In the genomic region with DNA sequence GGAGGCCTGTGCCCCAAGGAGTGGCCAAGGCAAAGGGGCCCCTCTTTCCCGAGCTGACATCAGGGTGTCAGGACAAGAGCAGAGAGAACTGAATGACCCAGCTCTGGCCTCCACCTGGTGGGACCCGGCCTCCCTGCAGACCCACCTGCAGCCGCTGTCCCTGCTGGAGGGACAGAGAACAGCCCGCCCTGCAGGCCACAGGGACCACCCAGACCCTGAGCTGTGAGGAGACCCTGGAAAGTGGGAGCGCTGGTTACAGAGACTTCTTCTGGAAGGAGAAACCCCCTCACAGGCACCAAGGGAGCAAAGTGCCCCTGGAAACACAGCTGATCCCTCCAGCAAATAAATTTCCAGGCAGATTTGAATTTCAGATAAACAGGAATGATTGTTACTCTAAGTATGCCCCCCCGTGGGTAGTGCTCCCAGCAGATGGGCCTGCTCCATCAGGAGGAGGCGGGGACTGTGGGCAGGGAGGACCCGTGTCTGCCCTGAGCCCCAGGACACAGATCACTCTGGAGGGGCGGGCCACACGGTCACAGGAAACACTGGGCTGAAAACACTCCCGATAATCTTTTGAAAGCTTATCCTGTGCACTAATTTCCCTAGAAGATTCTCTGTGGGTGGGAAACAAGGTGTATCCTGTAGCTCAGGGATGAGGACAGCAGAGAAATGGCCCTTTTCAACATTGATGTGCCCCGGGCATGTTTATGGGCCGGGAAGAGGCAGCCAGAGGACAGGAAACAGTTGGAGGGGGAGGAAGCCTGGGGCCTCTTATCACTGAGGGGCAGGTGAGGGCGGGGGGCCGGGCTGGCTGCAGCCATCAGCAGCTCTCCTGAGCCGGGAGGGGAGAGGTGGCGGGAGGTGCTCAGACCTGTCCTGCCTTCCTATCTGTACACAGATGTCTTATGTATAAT, we compare ENCODE assay signal across 11 cellular contexts.
A peak's percentile ranks its signal among the peaks of the same experiment; 100 is the strongest.
DNase-seq lines count a peak whose midpoint lies in the region; ATAC-seq, FAIRE-seq and TF ChIP-seq lines count a peak whose summit lies in the region.
"Had no signal": no experiment of that assay in that cellular context is flagged by ENCODE, and none has a peak within 500 bp of the region (broad histone marks: within the 10 kb centered on the region; RNA-seq: fewer than 3 reads in every experiment).

No MANE protein-coding gene starts in this region.

- ATAC-seq in Right ventricle myocardium superior (ENCODE audit: poor library complexity): peak; percentile 56
- peak; percentile 59 for ATAC-seq in lung (ENCODE audit: insufficient read depth, low FRiP score)
- ATAC-seq in GM21526 (IDR thresholded peaks at IDR 0.05; ENCODE audit: low FRiP score, unreplicated experiment): no peak
- no peak for ATAC-seq in foreskin keratinocyte
- ATAC-seq: activated CD8-positive, alpha-beta memory T cell treated with anti-CD3 and anti-CD28 coated beads, Interleukin-2, amount 10 ng/mL, durations not matched to agents 7 days and 5 days had no signal

- DNase-seq in Right ventricle myocardium superior: peak; percentile 66
- DNase-seq in cardiac septum (ENCODE audit: low spot score): no peak
- no peak for DNase-seq in lung (ENCODE audit: low spot score)
- DNase-seq in NCI-H1417 treated with DMSO at 0.1 percent for 48 hours (lab: John Stamatoyannopoulos, UW): no peak
- DNase-seq in GM19239 (ENCODE audit: insufficient read length, low spot score): no peak
- DNase-seq in foreskin keratinocyte: no peak
- DNase-seq: activated CD8-positive, alpha-beta memory T cell treated with anti-CD3 and anti-CD28 coated beads, Interleukin-2, amount 10 ng/mL, durations not matched to agents 7 days and 5 days; effector CD4-positive, alpha-beta T cell; hypothalamus had no signal

- H3K4me3 Mint-ChIP-seq in brain: peak overlapping the region in 1 of 5 experiments; percentile 60
- H3K4me3 Mint-ChIP-seq: activated CD8-positive, alpha-beta memory T cell treated with anti-CD3 and anti-CD28 coated beads, Interleukin-2, amount 10 ng/mL, durations not matched to agents 7 days and 5 days had no signal

- peak overlapping the region; percentile 57 to 97 (median 69) for H3K27ac Mint-ChIP-seq in brain
- H3K27ac Mint-ChIP-seq: activated CD8-positive, alpha-beta memory T cell treated with anti-CD3 and anti-CD28 coated beads, Interleukin-2, amount 10 ng/mL, durations not matched to agents 7 days and 5 days had no signal

- peak overlapping the region in 1 of 2 donors; percentile 18 for H3K27ac ChIP-seq in lung (ENCODE audit: low read depth in 1 of 2, low read length in 1 of 2)
- H3K27ac ChIP-seq in foreskin keratinocyte: no peak overlapping the region

- intact Hi-C loops in Right ventricle myocardium superior (cut with DNase I): no loop called here
- intact Hi-C loops in cardiac septum (cut with DNase I): no loop called here

- WGBS in lung, 2 donors: 11 to 34% methylated on average over 17 of the region's 17 CpGs

- no peaks in the 10 kb centered on the region for H3K27me3 ChIP-seq in lung (ENCODE audit: control insufficient read depth, insufficient read depth)
- no peaks in the 10 kb centered on the region for H3K27me3 ChIP-seq in foreskin keratinocyte

- peaks cover 56% of the 10 kb centered on the region for H3K4me1 Mint-ChIP-seq in brain
- H3K4me1 Mint-ChIP-seq: activated CD8-positive, alpha-beta memory T cell treated with anti-CD3 and anti-CD28 coated beads, Interleukin-2, amount 10 ng/mL, durations not matched to agents 7 days and 5 days had no signal

- H3K27me3 Mint-ChIP-seq in brain: no peaks in the 10 kb centered on the region

- H3K9me3 Mint-ChIP-seq in brain: peaks cover 0 to 9% (median 4%) of the 10 kb centered on the region in 5 experiments

- no peaks in the 10 kb centered on the region for H3K36me3 ChIP-seq in lung (ENCODE audit: control insufficient read depth in 2 of 2, insufficient read depth in 2 of 2, low read length in 2 of 2)

- FAIRE-seq in GM19239 (lab: Jason Lieb, UNC): no peak

- no peak overlapping the region for H3K4me3 ChIP-seq in lung

- peak in 1 of 2 experiments; percentile 31 for TF ChIP-seq CTCF in brain (conservative IDR thresholded peaks at IDR 0.05)
- no peak for TF ChIP-seq CTCF in lung (IDR thresholded peaks at IDR 0.05; ENCODE audit: control extremely low read depth, extremely low read depth)
- no peak for TF ChIP-seq CTCF in foreskin keratinocyte (conservative IDR thresholded peaks at IDR 0.05)

- H3K9me3 ChIP-seq in lung (ENCODE audit: control insufficient read depth in 2 of 2, insufficient read depth in 1 of 2, low read length in 1 of 2): peaks cover 0 to 4% of the 10 kb centered on the region in 2 donors

- H3K4me1 ChIP-seq in lung (ENCODE audit: control insufficient read depth in 2 of 2, insufficient read depth in 2 of 2, low read length in 2 of 2) (no peaks in the 10 kb centered on the region), foreskin keratinocyte (no peaks in the 10 kb centered on the region)

- no peaks in the 10 kb centered on the region for H3K36me3 Mint-ChIP-seq in brain
- H3K36me3 Mint-ChIP-seq: activated CD8-positive, alpha-beta memory T cell treated with anti-CD3 and anti-CD28 coated beads, Interleukin-2, amount 10 ng/mL, durations not matched to agents 7 days and 5 days had no signal

Comparison
In these comparisons a context has a peak if more than half of its experiments do, and no peak if none do; other contexts are left out.
1. ATAC-seq: peak in Right ventricle myocardium superior (single experiment) and lung (single experiment); none in GM21526 (single experiment) and foreskin keratinocyte (single experiment).